In the genomic region with DNA sequence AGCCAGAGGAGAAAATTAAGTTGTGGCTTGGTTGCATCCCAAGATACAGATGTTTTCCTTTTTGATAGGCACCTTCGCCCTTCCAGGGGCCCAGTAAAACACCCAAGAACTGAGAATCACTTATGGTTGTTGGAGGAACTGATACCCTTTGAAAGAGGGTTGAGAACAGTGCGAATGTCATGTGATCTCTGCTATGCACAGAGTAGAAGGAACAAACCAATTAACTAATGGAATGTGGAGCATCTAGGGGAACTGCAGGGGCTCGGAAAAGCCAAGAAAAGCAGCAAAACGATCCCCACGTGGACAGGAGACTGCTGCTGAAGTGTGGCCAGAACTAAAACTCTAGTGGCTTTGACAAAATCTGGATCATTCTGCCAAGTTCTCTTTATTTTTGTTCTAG, we compare ENCODE assay signal across 19 cellular contexts. TPM values are rescaled to one million over a fixed set of nuclear protein-coding genes. Genes with fewer than 3 reads are reported as not detected.
"Had no signal": no experiment of that assay in that cellular context is flagged by ENCODE, and none has a peak within 500 bp of the region (broad histone marks: within the 10 kb centered on the region; RNA-seq: fewer than 3 reads in every experiment).

No MANE protein-coding gene starts in this region.

- H3K9me3 ChIP-seq: breast epithelium, gastrocnemius medialis, heart right ventricle, left lung, spleen, transverse colon had no signal

- H3K27me3 ChIP-seq: breast epithelium, gastrocnemius medialis, left lung, spleen, transverse colon had no signal

- H3K4me3 ChIP-seq: breast epithelium, gastrocnemius medialis, heart right ventricle, left lung, spleen, transverse colon had no signal

- ATAC-seq: effector memory CD8-positive, alpha-beta T cell; heart right ventricle; left lung; naive thymus-derived CD4-positive, alpha-beta T cell had no signal

- H3K36me3 ChIP-seq: breast epithelium, gastrocnemius medialis, heart right ventricle, left lung, spleen, transverse colon had no signal

- H3K4me1 ChIP-seq: breast epithelium, heart right ventricle, left lung, spleen had no signal

- DNase-seq: activated CD4-positive, alpha-beta T cell treated with anti-CD3 and anti-CD28 coated beads for 1 hour; activated CD4-positive, alpha-beta T cell treated with anti-CD3 and anti-CD28 coated beads, Interleukin-2, amount 50 U/mL, for 4 hours; activated naive CD4-positive, alpha-beta T cell; activated naive CD8-positive, alpha-beta T cell treated with anti-CD3 and anti-CD28 coated beads, Interleukin-2, amount 10 ng/mL, durations not matched to agents 7 days and 5 days; activated T-cell treated with anti-CD3 and anti-CD28 coated beads for 4 hours; aorta; dermis blood vessel endothelial cell; effector memory CD8-positive, alpha-beta T cell; heart right ventricle; left lung; mammary epithelial cell; naive thymus-derived CD4-positive, alpha-beta T cell; posterior cingulate gyrus; spleen; T1000; transverse colon had no signal

- H3K27ac ChIP-seq: breast epithelium, heart right ventricle, left lung, spleen had no signal

RNA-seq across cellular contexts. Expression of a gene that starts 58.8 kb away (rescaled TPM):
- total RNA-seq: activated naive CD8-positive, alpha-beta T cell treated with anti-CD3 and anti-CD28 coated beads, Interleukin-2, amount 10 ng/mL, durations not matched to agents 7 days and 5 days; mammary epithelial cell; mononuclear cell; naive thymus-derived CD4-positive, alpha-beta T cell had no signal
- polyA plus RNA-seq: mammary epithelial cell; naive thymus-derived CD4-positive, alpha-beta T cell had no signal
